ENCODE assay signal across 8 cellular contexts in genomic region chr1:83583351-83584014, GRCh38.
A peak's percentile ranks its signal among the peaks of the same experiment; 100 is the strongest.
DNase-seq lines count a peak whose midpoint lies in the region; ATAC-seq and TF ChIP-seq lines count a peak whose summit lies in the region.

No MANE protein-coding gene starts in this region.

- DNase-seq in activated T-cell treated with anti-CD3 and anti-CD28 coated beads for 48 hours (ENCODE audit: low read depth) (peak; percentile 1), NCI-H524 treated with DMSO at 0.1 percent for 48 hours (lab: John Stamatoyannopoulos, UW) (peak; percentile 42), omental fat pad (ENCODE audit: low spot score) (no peak), CD14-positive monocyte (ENCODE audit: low spot score) (no peak)
- DNase-seq in activated T-cell treated with anti-CD3 and anti-CD28 coated beads, Interleukin-2, amount 50 U/mL, for 24 hours: no peak
- DNase-seq in activated naive CD8-positive, alpha-beta T cell treated with anti-CD3 and anti-CD28 coated beads for 36 hours: peak; percentile 15
- DNase-seq in stimulated activated CD4-positive, alpha-beta T cell treated with anti-CD3 and anti-CD28 coated beads, Interleukin-1b, Interleukin-23, amount 100 ng/mL, for 48 hours: peak; percentile 11

- ATAC-seq in omental fat pad (ENCODE audit: low FRiP score): no peak
- ATAC-seq in GM18520 (IDR thresholded peaks at IDR 0.05; ENCODE audit: unreplicated experiment): no peak

- H3K27ac Mint-ChIP-seq in activated T-cell treated with anti-CD3 and anti-CD28 coated beads, Interleukin-2, amount 50 U/mL, for 24 hours: no peak overlapping the region
- H3K27ac Mint-ChIP-seq in activated naive CD8-positive, alpha-beta T cell treated with anti-CD3 and anti-CD28 coated beads for 36 hours: no peak overlapping the region
- H3K27ac Mint-ChIP-seq in CD14-positive monocyte: no peak overlapping the region

- peaks cover 8% of the 10 kb centered on the region for H3K9me3 Mint-ChIP-seq in activated T-cell treated with anti-CD3 and anti-CD28 coated beads, Interleukin-2, amount 50 U/mL, for 24 hours
- peaks cover 7% of the 10 kb centered on the region for H3K9me3 Mint-ChIP-seq in activated naive CD8-positive, alpha-beta T cell treated with anti-CD3 and anti-CD28 coated beads for 36 hours
- peaks cover 11 to 29% (median 20%) of the 10 kb centered on the region in 7 donors for H3K9me3 Mint-ChIP-seq in CD14-positive monocyte

- TF ChIP-seq CTCF in omental fat pad (IDR thresholded peaks at IDR 0.05): no peak
- no peak for TF ChIP-seq CTCF in CD14-positive monocyte (IDR thresholded peaks at IDR 0.05)

- H3K4me3 Mint-ChIP-seq in activated T-cell treated with anti-CD3 and anti-CD28 coated beads, Interleukin-2, amount 50 U/mL, for 24 hours: no peak overlapping the region
- H3K4me3 Mint-ChIP-seq in activated naive CD8-positive, alpha-beta T cell treated with anti-CD3 and anti-CD28 coated beads for 36 hours: no peak overlapping the region
- no peak overlapping the region for H3K4me3 Mint-ChIP-seq in CD14-positive monocyte

- no peaks in the 10 kb centered on the region for H3K36me3 Mint-ChIP-seq in activated T-cell treated with anti-CD3 and anti-CD28 coated beads, Interleukin-2, amount 50 U/mL, for 24 hours (ENCODE audit: low read depth)
- no peaks in the 10 kb centered on the region for H3K36me3 Mint-ChIP-seq in activated naive CD8-positive, alpha-beta T cell treated with anti-CD3 and anti-CD28 coated beads for 36 hours
- H3K36me3 Mint-ChIP-seq in CD14-positive monocyte: no peaks in the 10 kb centered on the region

- no peaks in the 10 kb centered on the region for H3K27me3 Mint-ChIP-seq in activated T-cell treated with anti-CD3 and anti-CD28 coated beads, Interleukin-2, amount 50 U/mL, for 24 hours
- H3K27me3 Mint-ChIP-seq in activated naive CD8-positive, alpha-beta T cell treated with anti-CD3 and anti-CD28 coated beads for 36 hours: no peaks in the 10 kb centered on the region
- H3K27me3 Mint-ChIP-seq in CD14-positive monocyte (ENCODE audit: low read depth in 3 of 3): peaks cover 0 to 3% (median 0%) of the 10 kb centered on the region in 3 donors

- intact Hi-C loops in CD14-positive monocyte (cut with micrococcal nuclease): no loop called here

- H3K4me1 Mint-ChIP-seq in activated T-cell treated with anti-CD3 and anti-CD28 coated beads, Interleukin-2, amount 50 U/mL, for 24 hours (ENCODE audit: low read depth): peaks cover 3% of the 10 kb centered on the region
- H3K4me1 Mint-ChIP-seq in activated naive CD8-positive, alpha-beta T cell treated with anti-CD3 and anti-CD28 coated beads for 36 hours: peaks cover 3% of the 10 kb centered on the region
- no peaks in the 10 kb centered on the region for H3K4me1 Mint-ChIP-seq in CD14-positive monocyte

Comparison
In these comparisons a context has a peak if more than half of its experiments do, and no peak if none do; other contexts are left out.
1. DNase-seq: peak in activated T-cell treated with anti-CD3 and anti-CD28 coated beads for 48 hours (single experiment), NCI-H524 treated with DMSO at 0.1 percent for 48 hours (single experiment), activated naive CD8-positive, alpha-beta T cell treated with anti-CD3 and anti-CD28 coated beads for 36 hours (single experiment) and stimulated activated CD4-positive, alpha-beta T cell treated with anti-CD3 and anti-CD28 coated beads, Interleukin-1b, Interleukin-23, amount 100 ng/mL, for 48 hours (single experiment); none in activated T-cell treated with anti-CD3 and anti-CD28 coated beads, Interleukin-2, amount 50 U/mL, for 24 hours (single experiment), omental fat pad (single experiment) and CD14-positive monocyte (single experiment).